17 cellular contexts compared by ENCODE assay signal in genomic region chr6:168558686-168559085, GRCh38.
A peak's percentile ranks its signal among the peaks of the same experiment; 100 is the strongest.
DNase-seq lines count a peak whose midpoint lies in the region; ATAC-seq, FAIRE-seq and TF ChIP-seq lines count a peak whose summit lies in the region.
"Had no signal": no experiment of that assay in that cellular context is flagged by ENCODE, and none has a peak within 500 bp of the region (broad histone marks: within the 10 kb centered on the region; RNA-seq: fewer than 3 reads in every experiment).

No MANE protein-coding gene starts in this region.

- no peak overlapping the region for H3K23ac ChIP-seq in H9 (ENCODE audit: insufficient read length, low read depth, low read length)
- H3K23ac ChIP-seq in mesenchymal stem cell (ENCODE audit: low read length in 2 of 2): no peak overlapping the region
- peak overlapping the region; percentile 52 for H3K23ac ChIP-seq in trophoblast cell (ENCODE audit: low read length)
- no peak overlapping the region for H3K23ac ChIP-seq in mesendoderm (ENCODE audit: low read length)

- H3K27me3 Mint-ChIP-seq in H9 (ENCODE audit: low read depth): peaks cover 15% of the 10 kb centered on the region
- H3K27me3 Mint-ChIP-seq: B cell had no signal

- no peak overlapping the region for H3K14ac ChIP-seq in H9 (ENCODE audit: insufficient read depth, low read length)
- H3K14ac ChIP-seq in mesenchymal stem cell (ENCODE audit: low read length in 2 of 2): no peak overlapping the region
- no peak overlapping the region for H3K14ac ChIP-seq in trophoblast cell (ENCODE audit: low read length)

- H2BK5ac ChIP-seq in H9 (ENCODE audit: insufficient read length, low read length): no peak overlapping the region
- H2BK5ac ChIP-seq in mesenchymal stem cell (ENCODE audit: low read depth, low read length, poor library complexity, severe bottlenecking): no peak overlapping the region
- H2BK5ac ChIP-seq in trophoblast cell (ENCODE audit: low read depth, low read length, poor library complexity): no peak overlapping the region
- no peak overlapping the region for H2BK5ac ChIP-seq in mesendoderm (ENCODE audit: low read length)

- H3K79me2 ChIP-seq in H9 (ENCODE audit: insufficient read depth, low read length): no peaks in the 10 kb centered on the region
- H3K79me2 ChIP-seq in K562 (ENCODE audit: control insufficient read depth, insufficient read depth, low read length): no peaks in the 10 kb centered on the region
- H3K79me2 ChIP-seq in trophoblast cell (ENCODE audit: control insufficient read depth, insufficient read depth, low read length, poor library complexity): no peaks in the 10 kb centered on the region
- H3K79me2 ChIP-seq in mesendoderm (ENCODE audit: control insufficient read depth, insufficient read depth, low read length): no peaks in the 10 kb centered on the region

- TF ChIP-seq EP300 in K562 (IDR thresholded peaks at IDR 0.05; ENCODE audit: low read length): no peak

- H3K9me3 ChIP-seq in H9 (ENCODE audit: control insufficient read depth, low read depth, low read length): no peaks in the 10 kb centered on the region
- 0 out of 2 replicates have a peak, but pooled peaks cover 2% of the 10 kb centered on the region for H3K9me3 ChIP-seq in K562 (replicated peaks; ENCODE audit: control insufficient read depth, insufficient read depth, low read depth, low read length)
- peaks cover 3% of the 10 kb centered on the region for H3K9me3 ChIP-seq in mesenchymal stem cell (ENCODE audit: control insufficient read depth, low read length)
- H3K9me3 ChIP-seq in trophoblast cell (ENCODE audit: insufficient read depth, low read depth, low read length): peaks cover 3% of the 10 kb centered on the region

- H3K27me3 ChIP-seq in H9 (ENCODE audit: insufficient read depth, low read length) (no peaks in the 10 kb centered on the region; the same call in 1 of the 2 replicates), K562 (ENCODE audit: control insufficient read depth in 2 of 2, insufficient read depth in 2 of 2, low read length in 2 of 2) (peaks cover 2 to 23% of the 10 kb centered on the region in 2 experiments; a peak in 3 of 5 replicates), mesenchymal stem cell (ENCODE audit: control insufficient read depth in 1 of 2, insufficient read depth in 1 of 2, low read length in 2 of 2) (no peaks in the 10 kb centered on the region), trophoblast cell (ENCODE audit: insufficient read depth, low read length) (no peaks in the 10 kb centered on the region), mesendoderm (ENCODE audit: insufficient read depth, low read length, poor library complexity) (no peaks in the 10 kb centered on the region)

- CTCF ChIA-PET in K562 (lab: Yijun Ruan, JAX; ENCODE audit: low intra/inter-chr PET ratio): no interaction called here

- H2AFZ ChIP-seq in H9 (ENCODE audit: low read length) (no peak overlapping the region), K562 (ENCODE audit: low read depth, low read length) (no peak overlapping the region), mesenchymal stem cell (ENCODE audit: low read depth, low read length) (no peak overlapping the region), trophoblast cell (ENCODE audit: insufficient read depth, low read length, poor library complexity) (no peak overlapping the region)

- intact Hi-C loops in K562 (cut with micrococcal nuclease): no loop called here

- no peak overlapping the region for H3K27ac ChIP-seq in H9 (ENCODE audit: insufficient read length, low read depth, low read length)
- no peak overlapping the region for H3K27ac ChIP-seq in K562 (ENCODE audit: extremely low read depth, low read depth, low read length)
- H3K27ac ChIP-seq in mesenchymal stem cell (ENCODE audit: low read length, poor library complexity, severe bottlenecking): no peak overlapping the region
- no peak overlapping the region for H3K27ac ChIP-seq in trophoblast cell (ENCODE audit: low read depth, low read length)
- H3K27ac ChIP-seq in mesendoderm (ENCODE audit: low read depth, low read length): no peak overlapping the region

- H3K4ac ChIP-seq in H9 (ENCODE audit: low read depth, low read length) (no peak overlapping the region), mesenchymal stem cell (ENCODE audit: low read depth in 1 of 2, low read length in 2 of 2) (no peak overlapping the region), trophoblast cell (ENCODE audit: low read depth, low read length) (no peak overlapping the region), mesendoderm (ENCODE audit: low read depth, low read length) (no peak overlapping the region)

- in situ Hi-C loops in K562 (cut with MboI): no loop called here

- no peak overlapping the region for H2BK12ac ChIP-seq in H9 (ENCODE audit: insufficient read length, low read depth, low read length)
- H2BK12ac ChIP-seq in mesenchymal stem cell (ENCODE audit: low read length in 2 of 2): no peak overlapping the region
- H2BK12ac ChIP-seq in trophoblast cell (ENCODE audit: low read length): no peak overlapping the region

- FAIRE-seq in K562 (lab: Jason Lieb, UNC): no peak
- FAIRE-seq: GM18507 had no signal

- H3K9me1 ChIP-seq in K562 (ENCODE audit: control insufficient read depth, insufficient read depth, low read length): no peaks in the 10 kb centered on the region

- H3K79me1 ChIP-seq in H9 (ENCODE audit: insufficient read depth, low read depth, low read length, poor library complexity, severe bottlenecking): no peaks in the 10 kb centered on the region
- H3K79me1 ChIP-seq in mesenchymal stem cell (replicated peaks; ENCODE audit: low read length, poor library complexity, severe bottlenecking): no peaks in the 10 kb centered on the region
- peaks cover 3% of the 10 kb centered on the region for H3K79me1 ChIP-seq in trophoblast cell (ENCODE audit: low read length)
- H3K79me1 ChIP-seq in mesendoderm (ENCODE audit: low read length): no peaks in the 10 kb centered on the region

- peak overlapping the region; percentile 0 for H4K5ac ChIP-seq in H9 (ENCODE audit: insufficient read length, low read depth, low read length)
- H4K5ac ChIP-seq in mesendoderm (ENCODE audit: low read length): no peak overlapping the region

- no peak overlapping the region for H2BK20ac ChIP-seq in H9 (ENCODE audit: low read depth, low read length, poor library complexity, severe bottlenecking)

- H3T11ph ChIP-seq in H9 (ENCODE audit: low read length): no peak overlapping the region

- no peaks in the 10 kb centered on the region for H3K4me1 ChIP-seq in H9 (ENCODE audit: insufficient read depth, low read length)
- no peaks in the 10 kb centered on the region for H3K4me1 ChIP-seq in K562 (replicated peaks in 1 of 2; ENCODE audit: control insufficient read depth in 2 of 2, insufficient read depth in 2 of 2, low read length in 2 of 2)
- peaks cover 2% of the 10 kb centered on the region for H3K4me1 ChIP-seq in mesenchymal stem cell (ENCODE audit: control insufficient read depth, insufficient read depth, low read depth, low read length)
- H3K4me1 ChIP-seq in trophoblast cell (ENCODE audit: control insufficient read depth in 1 of 2, insufficient read depth in 2 of 2, low read length in 2 of 2): no peaks in the 10 kb centered on the region
- H3K4me1 ChIP-seq in mesendoderm (ENCODE audit: control insufficient read depth, low read depth, low read length): no peaks in the 10 kb centered on the region

- H2BK15ac ChIP-seq in H9 (ENCODE audit: low read depth, low read length) (no peak overlapping the region), mesenchymal stem cell (ENCODE audit: low read depth, poor library complexity, severe bottlenecking) (no peak overlapping the region), mesendoderm (replicated peaks; ENCODE audit: low read depth) (no peak overlapping the region)

- H3K36me3 ChIP-seq in K562 (ENCODE audit: control insufficient read depth, insufficient read depth, low read length) (no peaks in the 10 kb centered on the region), mesenchymal stem cell (ENCODE audit: control insufficient read depth in 1 of 2, insufficient read depth in 2 of 2, low read depth in 1 of 2, low read length in 2 of 2) (no peaks in the 10 kb centered on the region), trophoblast cell (ENCODE audit: control insufficient read depth in 1 of 2, insufficient read depth in 2 of 2, low read length in 2 of 2) (peaks cover 0 to 2% of the 10 kb centered on the region in 2 experiments), mesendoderm (ENCODE audit: control insufficient read depth, insufficient read depth, low read length) (no peaks in the 10 kb centered on the region)

- H2BK120ac ChIP-seq in H9 (ENCODE audit: low read depth, low read length, poor library complexity, severe bottlenecking) (no peak overlapping the region), mesenchymal stem cell (ENCODE audit: low read depth, low read length) (no peak overlapping the region), trophoblast cell (ENCODE audit: insufficient read depth, low read length, poor library complexity) (no peak overlapping the region), mesendoderm (ENCODE audit: low read depth, low read length) (no peak overlapping the region)

- peak overlapping the region in 1 of 2 experiments; percentile 40; a peak in 1 of 5 replicates for H3K4me3 Mint-ChIP-seq in H9
- H3K4me3 Mint-ChIP-seq: B cell; CD4-positive, alpha-beta T cell had no signal

- peaks cover 0 to 5% (median 0%) of the 10 kb centered on the region in 3 experiments; a peak in 1 of 7 replicates for H3K36me3 Mint-ChIP-seq in H9 (ENCODE audit: insufficient read depth in 1 of 3, low read depth in 3 of 3)

- peaks cover 3% of the 10 kb centered on the region for H3K23me2 ChIP-seq in H9 (ENCODE audit: insufficient read length, low read depth, low read length, poor library complexity, severe bottlenecking)

- H3K56ac ChIP-seq in H9 (ENCODE audit: insufficient read length, low read depth, low read length): no peak overlapping the region
- no peak overlapping the region for H3K56ac ChIP-seq in mesendoderm (ENCODE audit: low read length)

- H4K20me1 ChIP-seq in H9 (ENCODE audit: control insufficient read depth, insufficient read depth, insufficient read length) (no peaks in the 10 kb centered on the region), K562 (replicated peaks; ENCODE audit: control insufficient read depth, insufficient read depth, low read length) (no peaks in the 10 kb centered on the region)

- no peak overlapping the region for H4K12ac ChIP-seq in trophoblast cell (ENCODE audit: low read depth, low read length)

- H3K4me1 Mint-ChIP-seq in H9: peaks cover 4 to 11% of the 10 kb centered on the region in 2 experiments
- H3K4me1 Mint-ChIP-seq: B cell had no signal

- POLR2A ChIA-PET in K562 (lab: Yijun Ruan, JAX): no interaction called here

- WGBS in H9 (ENCODE audit: extremely low coverage, insufficient read length, low lambda C conversion rate): no CpG with 5 or more reads among the region's 20 CpGs
- 35% methylated on average over 14 of the region's 20 CpGs for WGBS in K562 (ENCODE audit: insufficient coverage, low coverage, missing lambda C conversion rate)
- WGBS in mesenchymal stem cell: 93% methylated on average over 20 of the region's 20 CpGs
- WGBS in trophoblast cell (ENCODE audit: extremely low coverage, insufficient coverage, insufficient read length): no CpG with 5 or more reads among the region's 20 CpGs
- WGBS in mesendoderm (ENCODE audit: extremely low coverage, insufficient coverage, low lambda C conversion rate): no CpG with 5 or more reads among the region's 20 CpGs

- H3K27ac Mint-ChIP-seq in H9: no peak overlapping the region; a peak in 1 of 7 replicates
- H3K27ac Mint-ChIP-seq: B cell; CD4-positive, alpha-beta T cell had no signal

- H3K18ac ChIP-seq in H9 (ENCODE audit: insufficient read length, low read depth, low read length): no peak overlapping the region
- no peak overlapping the region for H3K18ac ChIP-seq in mesenchymal stem cell (ENCODE audit: low read depth in 1 of 2, low read length in 2 of 2)
- H3K18ac ChIP-seq in trophoblast cell (ENCODE audit: low read length): no peak overlapping the region
- no peak overlapping the region for H3K18ac ChIP-seq in mesendoderm (ENCODE audit: low read length)

- no peak for TF ChIP-seq POLR2A in K562 (conservative IDR thresholded peaks at IDR 0.05)

- H3K9ac ChIP-seq in H9 (ENCODE audit: extremely low read depth, insufficient read length, low read length) (no peak overlapping the region), K562 (ENCODE audit: insufficient read depth in 1 of 2, low read depth in 2 of 2, low read length in 2 of 2) (no peak overlapping the region), mesenchymal stem cell (ENCODE audit: low read length) (no peak overlapping the region), trophoblast cell (ENCODE audit: low read length) (no peak overlapping the region), mesendoderm (ENCODE audit: low read length) (no peak overlapping the region)

- ATAC-seq in K562 (no peak), GM18517 (IDR thresholded peaks at IDR 0.05; ENCODE audit: unreplicated experiment) (no peak)
- ATAC-seq in stimulated activated naive CD8-positive, alpha-beta T cell treated with anti-CD3 and anti-CD28 coated beads, Interleukin-15, Interleukin-2, amounts not matched to agents 100 U/mL and 50 U/mL, for 24 hours: no peak

- no TSS peak for BruUV-seq in K562 (replicated peaks; lab: Mats Ljungman, UMichigan)

- H3K9me3 Mint-ChIP-seq in H9: peaks cover 2 to 6% of the 10 kb centered on the region in 2 experiments; a peak in 2 of 5 replicates
- H3K9me3 Mint-ChIP-seq: CD4-positive, alpha-beta T cell had no signal

- no peak overlapping the region for H3K4me3 ChIP-seq in K562
- H3K4me3 ChIP-seq in mesenchymal stem cell (ENCODE audit: insufficient read depth in 1 of 2, low read depth in 1 of 2, low read length in 2 of 2): peak overlapping the region in 1 of 2 experiments; percentile 38
- peak overlapping the region; percentile 61 for H3K4me3 ChIP-seq in trophoblast cell (ENCODE audit: low read depth, low read length)
- H3K4me3 ChIP-seq in mesendoderm (ENCODE audit: low read length): no peak overlapping the region

- H2AK5ac ChIP-seq in H9 (ENCODE audit: insufficient read length, low read length) (no peak overlapping the region), mesenchymal stem cell (ENCODE audit: low read length, severe bottlenecking) (no peak overlapping the region), trophoblast cell (ENCODE audit: low read length) (no peak overlapping the region), mesendoderm (ENCODE audit: low read length) (no peak overlapping the region)

- no peak overlapping the region for H3K4me2 ChIP-seq in H9 (ENCODE audit: insufficient read depth, insufficient read length, low read length)
- no peak overlapping the region for H3K4me2 ChIP-seq in K562 (ENCODE audit: insufficient read depth, low read length)
- H3K4me2 ChIP-seq in mesenchymal stem cell (ENCODE audit: low read length, poor library complexity, severe bottlenecking): no peak overlapping the region
- H3K4me2 ChIP-seq in trophoblast cell (ENCODE audit: low read length): no peak overlapping the region
- no peak overlapping the region for H3K4me2 ChIP-seq in mesendoderm (ENCODE audit: low read length)

- TF ChIP-seq CTCF in H9 (conservative IDR thresholded peaks at IDR 0.05): no peak
- TF ChIP-seq CTCF in K562 (IDR thresholded peaks at IDR 0.05 in 2 of 3, conservative IDR thresholded peaks at IDR 0.05 in 1 of 3; ENCODE audit: insufficient read depth in 2 of 3, low read depth in 1 of 3, low read length in 3 of 3): no peak

- no peak for TF ChIP-seq RAD21 in K562 (CRISPR knock-in tag; conservative IDR thresholded peaks at IDR 0.05 in 1 of 2, IDR thresholded peaks at IDR 0.05 in 1 of 2)

- no peak overlapping the region for H4K8ac ChIP-seq in H9 (replicated peaks; ENCODE audit: insufficient read length, low read depth, low read length)
- peak overlapping the region; percentile 36 for H4K8ac ChIP-seq in mesenchymal stem cell (ENCODE audit: low read length)
- no peak overlapping the region for H4K8ac ChIP-seq in trophoblast cell (ENCODE audit: low read depth, low read length)
- H4K8ac ChIP-seq in mesendoderm (ENCODE audit: low read depth, low read length): no peak overlapping the region

- no peak for DNase-seq in H9
- no peak for DNase-seq in K562 (ENCODE audit: extremely low read depth in 1 of 4, low spot score in 3 of 4)
- no peak for DNase-seq in mesenchymal stem cell
- DNase-seq in trophoblast cell: no peak
- no peak for DNase-seq in mesendoderm
- no peak for DNase-seq in stimulated activated naive CD8-positive, alpha-beta T cell treated with anti-CD3 and anti-CD28 coated beads, Interleukin-15, Interleukin-2, amounts not matched to agents 100 U/mL and 50 U/mL, for 24 hours
- no peak for DNase-seq in NCI-H69 (lab: John Stamatoyannopoulos, UW)
- DNase-seq: C1 segment of cervical spinal cord; Calu3; CD4-positive, alpha-beta T cell; DMS 273 treated with DMSO at 0.1 percent for 48 hours; GOT3; HCEC 1CT; IMR-90 had no signal

- H4K91ac ChIP-seq in H9 (ENCODE audit: insufficient read length, low read depth, low read length): no peak overlapping the region
- peak overlapping the region; percentile 77 for H4K91ac ChIP-seq in mesenchymal stem cell (ENCODE audit: low read length)
- H4K91ac ChIP-seq in trophoblast cell (ENCODE audit: low read depth, low read length): no peak overlapping the region
